ENCODE assay signal across 28 cellular contexts in the genomic region with DNA sequence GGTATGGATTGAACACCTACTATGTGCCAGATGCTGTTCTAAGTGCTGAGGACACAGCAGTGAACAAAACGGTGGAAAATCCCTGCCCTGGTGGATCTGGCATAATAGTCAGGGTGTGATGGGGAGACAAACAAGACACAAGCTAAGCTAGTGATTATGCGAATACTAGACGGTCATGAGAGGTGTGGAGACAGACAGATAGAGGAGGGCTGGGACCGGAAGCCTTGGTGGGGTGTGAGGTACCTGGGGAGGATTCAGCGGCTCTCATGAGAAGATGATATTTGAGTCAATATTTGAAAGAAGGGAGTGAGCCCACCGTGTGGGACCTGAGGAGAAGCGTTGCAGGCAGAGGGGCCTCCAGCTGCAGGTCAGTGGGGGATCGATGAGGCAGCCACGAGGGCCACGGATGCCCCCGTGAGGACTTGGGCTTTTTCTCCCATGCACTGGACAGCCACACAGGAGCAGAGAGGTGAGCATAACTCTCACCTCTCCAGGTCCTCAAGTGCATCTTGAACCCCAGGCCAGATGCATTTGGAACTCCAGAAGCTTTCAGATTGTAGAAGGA. TPM values are rescaled to one million over a fixed set of nuclear protein-coding genes. Genes with fewer than 3 reads are reported as not detected.
A peak's percentile ranks its signal among the peaks of the same experiment; 100 is the strongest.
DNase-seq lines count a peak whose midpoint lies in the region; ATAC-seq and TF ChIP-seq lines count a peak whose summit lies in the region.
"Had no signal": no experiment of that assay in that cellular context is flagged by ENCODE, and none has a peak within 500 bp of the region (broad histone marks: within the 10 kb centered on the region; RNA-seq: fewer than 3 reads in every experiment).

No MANE protein-coding gene starts in this region.

- peaks cover 80% of the 10 kb centered on the region for H3K4me1 ChIP-seq in CD8-positive, alpha-beta T cell (ENCODE audit: insufficient read depth, low read length)
- H3K4me1 ChIP-seq in neuronal stem cell (ENCODE audit: control insufficient read depth in 2 of 2, insufficient read depth in 1 of 2, low read depth in 1 of 2, low read length in 2 of 2) (no peaks in the 10 kb centered on the region), psoas muscle (no peaks in the 10 kb centered on the region)
- H3K4me1 ChIP-seq: left lung, parathyroid adenoma, right lobe of liver had no signal

- H3K4me3 Mint-ChIP-seq in activated CD4-positive, alpha-beta T cell treated with anti-CD3 and anti-CD28 coated beads, Interleukin-2, amount 10 ng/mL, durations not matched to agents 7 days and 5 days: no peak overlapping the region
- peak overlapping the region; percentile 63 for H3K4me3 Mint-ChIP-seq in CD8-positive, alpha-beta T cell
- no peak overlapping the region for H3K4me3 Mint-ChIP-seq in activated naive CD8-positive, alpha-beta T cell treated with anti-CD3 and anti-CD28 coated beads, Interleukin-2, amount 10 ng/mL, durations not matched to agents 7 days and 5 days

- no peak overlapping the region for H3K14ac ChIP-seq in neuronal stem cell (ENCODE audit: low read length)

- no peak overlapping the region for H4K91ac ChIP-seq in neuronal stem cell (ENCODE audit: low read depth, low read length, poor library complexity)

- no peak overlapping the region for H3K4me2 ChIP-seq in neuronal stem cell (ENCODE audit: insufficient read depth, low read length, poor library complexity, severe bottlenecking)

- TF ChIP-seq CTCF in CD8-positive, alpha-beta T cell (IDR thresholded peaks at IDR 0.05): no peak
- no peak for TF ChIP-seq CTCF in psoas muscle (IDR thresholded peaks at IDR 0.05)

- intact Hi-C loops in CD8-positive, alpha-beta T cell (cut with DNase I, micrococcal nuclease): no loop called here
- intact Hi-C loops in psoas muscle (cut with DNase I): no loop called here

- no peak overlapping the region for H2BK120ac ChIP-seq in neuronal stem cell (ENCODE audit: low read depth, low read length)

- no peaks in the 10 kb centered on the region for H3K79me1 ChIP-seq in neuronal stem cell (ENCODE audit: low read depth, low read length)

- H3K18ac ChIP-seq in neuronal stem cell (ENCODE audit: low read length): no peak overlapping the region

- no peak overlapping the region for H2BK15ac ChIP-seq in neuronal stem cell (ENCODE audit: low read length)

- DNase-seq in activated CD4-positive, alpha-beta T cell treated with anti-CD3 and anti-CD28 coated beads, Interleukin-2, amount 10 ng/mL, durations not matched to agents 7 days and 5 days: no peak
- no peak for DNase-seq in activated CD4-positive, alpha-beta T cell treated with anti-CD3 and anti-CD28 coated beads for 1 hour
- DNase-seq in CD8-positive, alpha-beta T cell: no peak
- DNase-seq in activated naive CD8-positive, alpha-beta T cell treated with anti-CD3 and anti-CD28 coated beads, Interleukin-2, amount 10 ng/mL, durations not matched to agents 7 days and 5 days: no peak
- DNase-seq in neuronal stem cell (ENCODE audit: low spot score): no peak
- DNase-seq in EL: no peak
- no peak for DNase-seq in psoas muscle
- DNase-seq in UCSD-AML1 (lab: John Stamatoyannopoulos, UW; ENCODE audit: unreplicated experiment): no peak
- DNase-seq: activated gamma-delta T cell treated with Interleukin-2 at 50 U/mL for 16 hours, AML-193, anterior cingulate cortex, caudate nucleus, COR-L47, dermis blood vessel endothelial cell, DMS79, IMR-90, left lung, NCI-H1092 treated with DMSO at 0.1 percent for 48 hours, NCI-H1930, NCI-H748 treated with DMSO at 0.1 percent for 48 hours, upper lobe of left lung, WERI-Rb-1 had no signal

- peaks cover 88% of the 10 kb centered on the region for H3K36me3 Mint-ChIP-seq in activated CD4-positive, alpha-beta T cell treated with anti-CD3 and anti-CD28 coated beads, Interleukin-2, amount 10 ng/mL, durations not matched to agents 7 days and 5 days (ENCODE audit: low read depth)
- peaks cover 79% of the 10 kb centered on the region for H3K36me3 Mint-ChIP-seq in CD8-positive, alpha-beta T cell
- H3K36me3 Mint-ChIP-seq in activated naive CD8-positive, alpha-beta T cell treated with anti-CD3 and anti-CD28 coated beads, Interleukin-2, amount 10 ng/mL, durations not matched to agents 7 days and 5 days: peaks cover 58% of the 10 kb centered on the region

- POLR2A ChIA-PET in activated CD4-positive, alpha-beta T cell treated with anti-CD3 and anti-CD28 coated beads, Interleukin-2, amount 10 ng/mL, durations not matched to agents 7 days and 5 days (lab: Charles Lee): no interaction called here
- POLR2A ChIA-PET in CD8-positive, alpha-beta T cell (lab: Charles Lee): interaction anchor here (1.1 kb wide), 1 partner anchor 121 kb away, joined by 3 read pairs; no protein-coding TSS in a partner anchor
- POLR2A ChIA-PET in activated naive CD8-positive, alpha-beta T cell treated with anti-CD3 and anti-CD28 coated beads, Interleukin-2, amount 10 ng/mL, durations not matched to agents 7 days and 5 days (lab: Charles Lee): interaction anchor here (1.0 to 3.0 kb wide), 4 partner anchors 23 to 128 kb away, joined by 3 to 19 read pairs (median 4); no protein-coding TSS in a partner anchor

- H3K4ac ChIP-seq in neuronal stem cell (ENCODE audit: low read length): no peak overlapping the region

- no peaks in the 10 kb centered on the region for H3K27me3 ChIP-seq in CD8-positive, alpha-beta T cell (ENCODE audit: insufficient read depth, low read length)
- no peaks in the 10 kb centered on the region for H3K27me3 ChIP-seq in neuronal stem cell (ENCODE audit: control insufficient read depth in 3 of 3, insufficient read depth in 3 of 3, low read depth in 1 of 3, low read length in 3 of 3)
- no peaks in the 10 kb centered on the region for H3K27me3 ChIP-seq in psoas muscle (ENCODE audit: insufficient read depth in 3 of 3, low read length in 2 of 3)
- H3K27me3 ChIP-seq: left lung, right lobe of liver, upper lobe of left lung had no signal

- H3K9me3 Mint-ChIP-seq in activated CD4-positive, alpha-beta T cell treated with anti-CD3 and anti-CD28 coated beads, Interleukin-2, amount 10 ng/mL, durations not matched to agents 7 days and 5 days: no peaks in the 10 kb centered on the region
- no peaks in the 10 kb centered on the region for H3K9me3 Mint-ChIP-seq in CD8-positive, alpha-beta T cell
- H3K9me3 Mint-ChIP-seq in activated naive CD8-positive, alpha-beta T cell treated with anti-CD3 and anti-CD28 coated beads, Interleukin-2, amount 10 ng/mL, durations not matched to agents 7 days and 5 days: no peaks in the 10 kb centered on the region

- peak overlapping the region; percentile 23 for H2AK5ac ChIP-seq in neuronal stem cell (ENCODE audit: low read depth, low read length)

- no peaks in the 10 kb centered on the region for H3K27me3 Mint-ChIP-seq in activated CD4-positive, alpha-beta T cell treated with anti-CD3 and anti-CD28 coated beads, Interleukin-2, amount 10 ng/mL, durations not matched to agents 7 days and 5 days
- no peaks in the 10 kb centered on the region for H3K27me3 Mint-ChIP-seq in CD8-positive, alpha-beta T cell (ENCODE audit: low read depth)
- H3K27me3 Mint-ChIP-seq in activated naive CD8-positive, alpha-beta T cell treated with anti-CD3 and anti-CD28 coated beads, Interleukin-2, amount 10 ng/mL, durations not matched to agents 7 days and 5 days: no peaks in the 10 kb centered on the region

- H4K8ac ChIP-seq in neuronal stem cell (ENCODE audit: low read depth, low read length): no peak overlapping the region

- H3K4me1 Mint-ChIP-seq in activated CD4-positive, alpha-beta T cell treated with anti-CD3 and anti-CD28 coated beads, Interleukin-2, amount 10 ng/mL, durations not matched to agents 7 days and 5 days: peaks cover 78% of the 10 kb centered on the region
- peaks cover 80% of the 10 kb centered on the region for H3K4me1 Mint-ChIP-seq in CD8-positive, alpha-beta T cell (ENCODE audit: low read depth)
- H3K4me1 Mint-ChIP-seq in activated naive CD8-positive, alpha-beta T cell treated with anti-CD3 and anti-CD28 coated beads, Interleukin-2, amount 10 ng/mL, durations not matched to agents 7 days and 5 days: peaks cover 74% of the 10 kb centered on the region

- H3K27ac ChIP-seq in CD8-positive, alpha-beta T cell (ENCODE audit: low read depth, low read length): no peak overlapping the region
- no peak overlapping the region for H3K27ac ChIP-seq in neuronal stem cell (replicated peaks; ENCODE audit: low read length)
- H3K27ac ChIP-seq in psoas muscle: no peak overlapping the region
- H3K27ac ChIP-seq: left lung, parathyroid adenoma, right lobe of liver, upper lobe of left lung, WERI-Rb-1 had no signal

- no peak for ATAC-seq in CD8-positive, alpha-beta T cell
- no peak for ATAC-seq in activated naive CD8-positive, alpha-beta T cell treated with anti-CD3 and anti-CD28 coated beads, Interleukin-2, amount 10 ng/mL, durations not matched to agents 7 days and 5 days (ENCODE audit: low read depth)
- ATAC-seq in psoas muscle: no peak
- ATAC-seq: HCT116, left lung had no signal

- no peak overlapping the region for H3K4me3 ChIP-seq in CD8-positive, alpha-beta T cell (ENCODE audit: low read depth, low read length)
- H3K4me3 ChIP-seq in neuronal stem cell (ENCODE audit: low read length in 2 of 2) (no peak overlapping the region), psoas muscle (no peak overlapping the region)
- H3K4me3 ChIP-seq: left lung, right lobe of liver, upper lobe of left lung had no signal

- no peak overlapping the region for H3K9ac ChIP-seq in neuronal stem cell (ENCODE audit: low read depth, low read length, poor library complexity)
- H3K9ac ChIP-seq: parathyroid adenoma had no signal

- H3K36me3 ChIP-seq in CD8-positive, alpha-beta T cell (ENCODE audit: insufficient read depth, low read length): peaks cover 37% of the 10 kb centered on the region
- H3K36me3 ChIP-seq in neuronal stem cell (replicated peaks in 1 of 2; ENCODE audit: control insufficient read depth in 2 of 2, insufficient read depth in 2 of 2, low read length in 2 of 2) (no peaks in the 10 kb centered on the region), psoas muscle (ENCODE audit: insufficient read depth in 1 of 2, low read depth in 1 of 2) (no peaks in the 10 kb centered on the region)
- H3K36me3 ChIP-seq: left lung, right lobe of liver, upper lobe of left lung, WERI-Rb-1 had no signal

- CTCF ChIA-PET in activated CD4-positive, alpha-beta T cell treated with anti-CD3 and anti-CD28 coated beads, Interleukin-2, amount 10 ng/mL, durations not matched to agents 7 days and 5 days (lab: Charles Lee): interaction anchor here (1.1 to 2.5 kb wide), 6 partner anchors 8 to 137 kb away, joined by 3 to 7 read pairs (median 4); no protein-coding TSS in a partner anchor
- CTCF ChIA-PET in CD8-positive, alpha-beta T cell (lab: Charles Lee): interaction anchor here (0.7 to 2.0 kb wide), 5 partner anchors 11 to 192 kb away, joined by 3 to 7 read pairs (median 3); no protein-coding TSS in a partner anchor

- WGBS in neuronal stem cell (ENCODE audit: extremely low coverage in 2 of 2, insufficient read length in 2 of 2, insufficient replicate concordance in 1 of 2), 2 donors: no CpG with 5 or more reads among the region's 11 CpGs
- WGBS in psoas muscle, 3 donors: 81 to 89% (median 87%) methylated on average over 11 of the region's 11 CpGs

- peak overlapping the region; percentile 79 for H3K27ac Mint-ChIP-seq in activated CD4-positive, alpha-beta T cell treated with anti-CD3 and anti-CD28 coated beads, Interleukin-2, amount 10 ng/mL, durations not matched to agents 7 days and 5 days
- peak overlapping the region; percentile 76 for H3K27ac Mint-ChIP-seq in CD8-positive, alpha-beta T cell
- H3K27ac Mint-ChIP-seq in activated naive CD8-positive, alpha-beta T cell treated with anti-CD3 and anti-CD28 coated beads, Interleukin-2, amount 10 ng/mL, durations not matched to agents 7 days and 5 days: peak overlapping the region; percentile 81

- H3K9me3 ChIP-seq in CD8-positive, alpha-beta T cell (ENCODE audit: low read length): no peaks in the 10 kb centered on the region
- no peaks in the 10 kb centered on the region for H3K9me3 ChIP-seq in neuronal stem cell (replicated peaks in 1 of 2; ENCODE audit: control insufficient read depth in 2 of 2, insufficient read depth in 1 of 2, low read depth in 1 of 2, low read length in 2 of 2)
- H3K9me3 ChIP-seq in psoas muscle: no peaks in the 10 kb centered on the region
- H3K9me3 ChIP-seq: left lung, right lobe of liver, upper lobe of left lung had no signal

- H3K23ac ChIP-seq in neuronal stem cell (ENCODE audit: low read depth, low read length, poor library complexity): no peak overlapping the region

- no peak overlapping the region for H2BK5ac ChIP-seq in neuronal stem cell (ENCODE audit: low read length)

- H2AFZ ChIP-seq in neuronal stem cell (ENCODE audit: low read length): no peak overlapping the region
- H2AFZ ChIP-seq: parathyroid adenoma had no signal

- no peak overlapping the region for H2BK12ac ChIP-seq in neuronal stem cell (ENCODE audit: low read length)

RNA-seq across cellular contexts. Expression of gene CD5, which starts 4.7 kb away (rescaled TPM):
- total RNA-seq in activated CD4-positive, alpha-beta T cell treated with anti-CD3 and anti-CD28 coated beads, Interleukin-2, amount 10 ng/mL, durations not matched to agents 7 days and 5 days: 100 to 1,000 TPM; 379 to 405 TPM
- total RNA-seq in CD8-positive, alpha-beta T cell: 100 to 1,000 TPM; 318 to 324 TPM
- 100 to 1,000 TPM; 303 to 313 TPM for total RNA-seq in activated naive CD8-positive, alpha-beta T cell treated with anti-CD3 and anti-CD28 coated beads, Interleukin-2, amount 10 ng/mL, durations not matched to agents 7 days and 5 days
- not detected for polyA plus RNA-seq in neuronal stem cell (2013, experiment 1 of 2)
- polyA plus RNA-seq in neuronal stem cell (2013, experiment 2 of 2): not detected
- under 1 TPM in 3 of 4 donors, not detected in 1; 0.08 to 0.17 (median 0.17) TPM for total RNA-seq in psoas muscle
- under 1 TPM in 2 of 3 donors, not detected in 1; 0.04 to 0.05 TPM for polyA plus RNA-seq in psoas muscle
- total RNA-seq: dermis blood vessel endothelial cell, endothelial cell of umbilical vein, IMR-90, RPMI7951, SK-MEL-5 had no signal
- polyA plus RNA-seq: endothelial cell of umbilical vein, IMR-90 had no signal

RNA-seq across cellular contexts. Expression of gene VPS37C, which starts 54.2 kb away (rescaled TPM):
- 1 to 10 TPM; 5.5 to 5.8 TPM for total RNA-seq in activated CD4-positive, alpha-beta T cell treated with anti-CD3 and anti-CD28 coated beads, Interleukin-2, amount 10 ng/mL, durations not matched to agents 7 days and 5 days
- 1 to 10 TPM; 2.1 to 2.2 TPM for total RNA-seq in CD8-positive, alpha-beta T cell
- total RNA-seq in activated naive CD8-positive, alpha-beta T cell treated with anti-CD3 and anti-CD28 coated beads, Interleukin-2, amount 10 ng/mL, durations not matched to agents 7 days and 5 days: 1 to 10 TPM; 5.6 to 6.0 TPM
- polyA plus RNA-seq in neuronal stem cell (2013, experiment 1 of 2): 13.9 TPM
- 14.1 TPM for polyA plus RNA-seq in neuronal stem cell (2013, experiment 2 of 2)
- 10 to 100 TPM; 16.9 to 27.3 (median 23.5) TPM for total RNA-seq in psoas muscle
- polyA plus RNA-seq in psoas muscle: 10 to 100 TPM; 18.9 to 39.8 (median 25.6) TPM

Comparison
In these comparisons a context has a peak if more than half of its experiments do, and no peak if none do; other contexts are left out.
1. RNA of gene CD5, which starts 4.7 kb away (total RNA-seq): 379 to 405 TPM in activated CD4-positive, alpha-beta T cell treated with anti-CD3 and anti-CD28 coated beads, Interleukin-2, amount 10 ng/mL, durations not matched to agents 7 days and 5 days, 318 to 324 TPM in CD8-positive, alpha-beta T cell and 303 to 313 TPM in activated naive CD8-positive, alpha-beta T cell treated with anti-CD3 and anti-CD28 coated beads, Interleukin-2, amount 10 ng/mL, durations not matched to agents 7 days and 5 days; 0.08 to 0.17 TPM in psoas muscle; every median in the first group is over 100 times any median in the second.
2. Peak in every context shown above with its lines, with median percentiles within 50 percentile points of each other: H3K27ac Mint-ChIP-seq.